ENCODE assay signal across 1 cellular context in the genomic region with DNA sequence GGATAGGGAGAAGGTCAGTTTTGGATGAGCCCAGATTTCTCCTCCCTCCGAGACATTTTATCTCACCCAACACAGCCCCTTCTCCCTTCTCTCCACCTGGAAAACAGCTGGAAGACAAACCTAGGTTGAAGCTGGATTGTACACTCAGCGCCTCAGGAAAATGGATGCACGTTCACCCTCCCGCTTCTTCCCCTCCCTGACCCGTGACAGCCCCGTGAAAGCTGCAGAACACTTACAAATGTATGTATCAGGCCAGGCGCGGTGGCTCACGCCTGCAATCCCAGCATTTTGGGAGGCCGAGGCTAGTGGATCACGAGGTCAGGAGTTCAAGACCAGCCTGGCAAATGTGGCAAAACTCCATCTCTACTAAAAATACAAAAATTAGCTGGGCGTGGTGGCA.
TF ChIP-seq lines count a peak whose summit lies in the region.

No MANE protein-coding gene starts in this region.

TF ChIP-seq in WTC11, 78 proteins besides CTCF, POLR2A, EP300 and RAD21 (continued from another document):
- TF ChIP-seq ZNF425 (CRISPR knock-in tag; conservative IDR thresholded peaks at IDR 0.05) (no peak), NR3C1 (CRISPR knock-in tag; conservative IDR thresholded peaks at IDR 0.05; ENCODE audit: low read depth) (no peak), SMAD4 (CRISPR knock-in tag; IDR thresholded peaks at IDR 0.05) (no peak), ESRRA (CRISPR knock-in tag; IDR thresholded peaks at IDR 0.05; ENCODE audit: borderline replicate concordance) (no peak), ZNF423 (CRISPR knock-in tag; IDR thresholded peaks at IDR 0.05) (no peak)
- TF ChIP-seq, protein P1, sequence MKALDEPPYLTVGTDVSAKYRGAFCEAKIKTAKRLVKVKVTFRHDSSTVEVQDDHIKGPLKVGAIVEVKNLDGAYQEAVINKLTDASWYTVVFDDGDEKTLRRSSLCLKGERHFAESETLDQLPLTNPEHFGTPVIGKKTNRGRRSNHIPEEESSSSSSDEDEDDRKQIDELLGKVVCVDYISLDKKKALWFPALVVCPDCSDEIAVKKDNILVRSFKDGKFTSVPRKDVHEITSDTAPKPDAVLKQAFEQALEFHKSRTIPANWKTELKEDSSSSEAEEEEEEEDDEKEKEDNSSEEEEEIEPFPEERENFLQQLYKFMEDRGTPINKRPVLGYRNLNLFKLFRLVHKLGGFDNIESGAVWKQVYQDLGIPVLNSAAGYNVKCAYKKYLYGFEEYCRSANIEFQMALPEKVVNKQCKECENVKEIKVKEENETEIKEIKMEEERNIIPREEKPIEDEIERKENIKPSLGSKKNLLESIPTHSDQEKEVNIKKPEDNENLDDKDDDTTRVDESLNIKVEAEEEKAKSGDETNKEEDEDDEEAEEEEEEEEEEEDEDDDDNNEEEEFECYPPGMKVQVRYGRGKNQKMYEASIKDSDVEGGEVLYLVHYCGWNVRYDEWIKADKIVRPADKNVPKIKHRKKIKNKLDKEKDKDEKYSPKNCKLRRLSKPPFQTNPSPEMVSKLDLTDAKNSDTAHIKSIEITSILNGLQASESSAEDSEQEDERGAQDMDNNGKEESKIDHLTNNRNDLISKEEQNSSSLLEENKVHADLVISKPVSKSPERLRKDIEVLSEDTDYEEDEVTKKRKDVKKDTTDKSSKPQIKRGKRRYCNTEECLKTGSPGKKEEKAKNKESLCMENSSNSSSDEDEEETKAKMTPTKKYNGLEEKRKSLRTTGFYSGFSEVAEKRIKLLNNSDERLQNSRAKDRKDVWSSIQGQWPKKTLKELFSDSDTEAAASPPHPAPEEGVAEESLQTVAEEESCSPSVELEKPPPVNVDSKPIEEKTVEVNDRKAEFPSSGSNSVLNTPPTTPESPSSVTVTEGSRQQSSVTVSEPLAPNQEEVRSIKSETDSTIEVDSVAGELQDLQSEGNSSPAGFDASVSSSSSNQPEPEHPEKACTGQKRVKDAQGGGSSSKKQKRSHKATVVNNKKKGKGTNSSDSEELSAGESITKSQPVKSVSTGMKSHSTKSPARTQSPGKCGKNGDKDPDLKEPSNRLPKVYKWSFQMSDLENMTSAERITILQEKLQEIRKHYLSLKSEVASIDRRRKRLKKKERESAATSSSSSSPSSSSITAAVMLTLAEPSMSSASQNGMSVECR (CRISPR knock-in tag; IDR thresholded peaks at IDR 0.05; ENCODE audit: borderline replicate concordance), result no peak
- TF ChIP-seq, protein P2, sequence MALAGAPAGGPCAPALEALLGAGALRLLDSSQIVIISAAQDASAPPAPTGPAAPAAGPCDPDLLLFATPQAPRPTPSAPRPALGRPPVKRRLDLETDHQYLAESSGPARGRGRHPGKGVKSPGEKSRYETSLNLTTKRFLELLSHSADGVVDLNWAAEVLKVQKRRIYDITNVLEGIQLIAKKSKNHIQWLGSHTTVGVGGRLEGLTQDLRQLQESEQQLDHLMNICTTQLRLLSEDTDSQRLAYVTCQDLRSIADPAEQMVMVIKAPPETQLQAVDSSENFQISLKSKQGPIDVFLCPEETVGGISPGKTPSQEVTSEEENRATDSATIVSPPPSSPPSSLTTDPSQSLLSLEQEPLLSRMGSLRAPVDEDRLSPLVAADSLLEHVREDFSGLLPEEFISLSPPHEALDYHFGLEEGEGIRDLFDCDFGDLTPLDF (CRISPR knock-in tag; IDR thresholded peaks at IDR 0.05), result no peak
TF ChIP-seq in WTC11: peak in this region for 0.
